ENCODE assay signal across 16 cellular contexts in genomic region chr5:103744159-103744558, GRCh38.
A peak's percentile ranks its signal among the peaks of the same experiment; 100 is the strongest.
DNase-seq lines count a peak whose midpoint lies in the region; TF ChIP-seq lines count a peak whose summit lies in the region.
"Had no signal": no experiment of that assay in that cellular context is flagged by ENCODE, and none has a peak within 500 bp of the region (broad histone marks: within the 10 kb centered on the region; RNA-seq: fewer than 3 reads in every experiment).

No MANE protein-coding gene starts in this region.

- no peaks in the 10 kb centered on the region for H3K36me3 ChIP-seq in BE2C
- H3K36me3 ChIP-seq: stomach had no signal

- H3K4me3 Mint-ChIP-seq in nephron progenitor cell (no peak overlapping the region), mesothelial cell of epicardium (no peak overlapping the region)
- H3K4me3 Mint-ChIP-seq: CD4-positive, CD25-positive, alpha-beta regulatory T cell had no signal

- H3K27ac Mint-ChIP-seq in nephron progenitor cell (no peak overlapping the region), mesothelial cell of epicardium (no peak overlapping the region)
- H3K27ac Mint-ChIP-seq: CD4-positive, CD25-positive, alpha-beta regulatory T cell had no signal

- TF ChIP-seq CTCF in astrocyte of the spinal cord (IDR thresholded peaks at IDR 0.05; ENCODE audit: low read depth, low read length): no peak
- TF ChIP-seq CTCF in BE2C (IDR thresholded peaks at IDR 0.05; ENCODE audit: low read depth, low read length): no peak
- TF ChIP-seq CTCF in nephron progenitor cell (IDR thresholded peaks at IDR 0.05): no peak
- TF ChIP-seq CTCF in mesothelial cell of epicardium (IDR thresholded peaks at IDR 0.05; ENCODE audit: unreplicated experiment): no peak

- H3K27me3 ChIP-seq in BE2C: no peaks in the 10 kb centered on the region
- H3K27me3 ChIP-seq: dorsolateral prefrontal cortex, stomach had no signal

- H3K4me3 ChIP-seq in astrocyte of the spinal cord (ENCODE audit: low read depth, low read length) (no peak overlapping the region), BE2C (ENCODE audit: low read depth, low read length) (no peak overlapping the region)
- H3K4me3 ChIP-seq: dorsolateral prefrontal cortex, K562, SK-N-MC, stomach had no signal

- no peaks in the 10 kb centered on the region for H3K27me3 Mint-ChIP-seq in nephron progenitor cell (ENCODE audit: low read depth, poor library complexity)
- no peaks in the 10 kb centered on the region for H3K27me3 Mint-ChIP-seq in mesothelial cell of epicardium (ENCODE audit: low read depth)
- H3K27me3 Mint-ChIP-seq: CD4-positive, CD25-positive, alpha-beta regulatory T cell had no signal

- peaks cover 12% of the 10 kb centered on the region for H3K4me1 ChIP-seq in BE2C
- H3K4me1 ChIP-seq: stomach had no signal

- H3K4me1 Mint-ChIP-seq in nephron progenitor cell (peaks cover 8% of the 10 kb centered on the region), mesothelial cell of epicardium (peaks cover 6% of the 10 kb centered on the region)
- H3K4me1 Mint-ChIP-seq: CD4-positive, CD25-positive, alpha-beta regulatory T cell had no signal

- no peaks in the 10 kb centered on the region for H3K9me3 ChIP-seq in BE2C
- H3K9me3 ChIP-seq: stomach had no signal

- DNase-seq in Daoy (ENCODE audit: low read depth): peak; percentile 41
- peak; percentile 9 for DNase-seq in LoVo (ENCODE audit: low spot score)
- DNase-seq in astrocyte of the spinal cord (ENCODE audit: low read depth, low spot score): peak; percentile 90
- peak; percentile 53 for DNase-seq in kidney tubule cell (ENCODE audit: low spot score)
- no peak for DNase-seq in BE2C
- no peak for DNase-seq in NCI-H2196 (lab: John Stamatoyannopoulos, UW; ENCODE audit: unreplicated experiment)
- no peak for DNase-seq in nephron progenitor cell
- DNase-seq in mesothelial cell of epicardium (ENCODE audit: low spot score in 2 of 2, unreplicated experiment in 2 of 2): no peak
- DNase-seq: CD4-positive, CD25-positive, alpha-beta regulatory T cell; dorsolateral prefrontal cortex; left cardiac atrium; NCI-H1930; NK-92 treated with Interleukin-12 subunit alpha and Interleukin-12 subunit beta, amount 100 ng/mL, for 24 hours; stomach had no signal

- H3K9me3 Mint-ChIP-seq in nephron progenitor cell: no peaks in the 10 kb centered on the region
- no peaks in the 10 kb centered on the region for H3K9me3 Mint-ChIP-seq in mesothelial cell of epicardium

- in situ Hi-C loops in astrocyte of the spinal cord (cut with HindIII; ENCODE audit: low sequenced_read_pairs): no loop called here

- H3K36me3 Mint-ChIP-seq in nephron progenitor cell (ENCODE audit: low read depth) (no peaks in the 10 kb centered on the region), mesothelial cell of epicardium (no peaks in the 10 kb centered on the region)
- H3K36me3 Mint-ChIP-seq: CD4-positive, CD25-positive, alpha-beta regulatory T cell had no signal

Comparison
In these comparisons a context has a peak if more than half of its experiments do, and no peak if none do; other contexts are left out.
1. DNase-seq: peak in Daoy (single experiment), LoVo (single experiment), astrocyte of the spinal cord (single experiment) and kidney tubule cell (single experiment); none in BE2C (single experiment), NCI-H2196 (single experiment), nephron progenitor cell (single experiment) and mesothelial cell of epicardium (0 of 2).